Comparison of ENCODE assay signal across 14 cellular contexts in the genomic region with DNA sequence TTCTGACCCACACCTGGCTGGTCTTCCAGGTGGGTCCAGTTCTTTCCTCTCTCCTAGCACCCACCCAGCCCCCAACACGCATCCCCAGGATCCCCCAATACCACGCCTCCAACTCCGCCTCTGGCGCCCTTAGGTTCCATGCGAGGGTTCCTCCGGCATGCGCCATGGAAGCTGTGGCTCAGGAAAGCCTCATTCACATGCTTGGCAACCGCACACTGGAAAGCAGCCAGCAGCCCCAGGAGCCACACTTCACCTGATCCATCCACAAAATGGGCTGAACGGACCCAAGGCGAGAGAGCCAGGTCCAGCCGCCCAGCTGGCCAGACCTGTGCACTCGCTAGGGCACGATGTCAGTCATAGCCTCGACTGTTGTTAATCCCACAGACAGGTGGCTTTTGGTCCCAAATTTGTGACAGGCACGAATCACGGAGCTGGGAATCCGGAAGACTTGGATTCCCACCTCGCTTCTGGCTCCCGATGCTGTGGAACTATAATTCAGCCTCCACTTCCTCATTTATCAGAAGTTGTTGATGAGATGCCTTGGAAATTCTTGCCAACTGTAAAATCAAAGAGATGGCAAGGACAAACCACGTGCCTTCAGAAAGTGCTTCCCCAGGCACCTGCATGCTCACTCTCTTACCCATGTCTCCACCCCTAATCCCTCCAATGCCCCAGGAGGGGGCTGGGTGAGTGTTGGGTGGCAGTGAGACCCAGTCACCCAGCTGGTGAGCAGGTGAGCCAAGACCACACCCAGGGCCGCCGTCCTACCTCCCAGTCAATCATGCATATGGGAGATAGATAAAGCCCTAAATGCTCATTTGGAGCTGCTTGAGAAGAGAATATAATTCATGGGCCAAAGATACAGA.
DNase-seq lines count a peak whose midpoint lies in the region; ATAC-seq, FAIRE-seq and TF ChIP-seq lines count a peak whose summit lies in the region.
"Had no signal": no experiment of that assay in that cellular context is flagged by ENCODE, and none has a peak within 500 bp of the region (broad histone marks: within the 10 kb centered on the region; RNA-seq: fewer than 3 reads in every experiment).

No MANE protein-coding gene starts in this region.

- H2AFZ ChIP-seq in H9 (ENCODE audit: low read length), result no peak overlapping the region

- H3K4me1 ChIP-seq in H9 (ENCODE audit: insufficient read depth, low read length) (no peaks in the 10 kb centered on the region; the same call in 1 of the 2 replicates), small intestine (ENCODE audit: control insufficient read depth in 2 of 2, insufficient read depth in 1 of 2, low read depth in 1 of 2, low read length in 1 of 2) (peaks cover 0 to 12% of the 10 kb centered on the region in 2 donors)

- ATAC-seq in left ventricle myocardium superior, result peak; percentile 3
- ATAC-seq in GM18858 (IDR thresholded peaks at IDR 0.05; ENCODE audit: unreplicated experiment), result no peak
- ATAC-seq in HG03442 (IDR thresholded peaks at IDR 0.05; ENCODE audit: unreplicated experiment), result no peak
- ATAC-seq: Panc1 had no signal

- H3K18ac ChIP-seq in H9 (ENCODE audit: insufficient read length, low read depth, low read length), result no peak overlapping the region

- no peak overlapping the region for H2BK20ac ChIP-seq in H9 (ENCODE audit: low read depth, low read length, poor library complexity, severe bottlenecking)

- H3K36me3 Mint-ChIP-seq in H9 (ENCODE audit: insufficient read depth in 1 of 3, low read depth in 3 of 3), result peaks cover 0 to 12% (median under 1%) of the 10 kb centered on the region in 3 experiments; a peak in 3 of 7 replicates
- H3K36me3 Mint-ChIP-seq in activated CD4-positive, alpha-beta T cell treated with anti-CD3 and anti-CD28 coated beads, Interleukin-2, amount 10 ng/mL, durations not matched to agents 7 days and 5 days (ENCODE audit: low read depth), result no peaks in the 10 kb centered on the region
- H3K36me3 Mint-ChIP-seq: CD4-positive, CD25-positive, alpha-beta regulatory T cell had no signal

- no peak overlapping the region for H3K4me2 ChIP-seq in H9 (ENCODE audit: insufficient read depth, insufficient read length, low read length)
- H3K4me2 ChIP-seq: smooth muscle cell had no signal

- H3K36me3 ChIP-seq in small intestine (ENCODE audit: control insufficient read depth in 2 of 2, insufficient read depth in 2 of 2, low read length in 2 of 2), result no peaks in the 10 kb centered on the region

- H3K56ac ChIP-seq in H9 (ENCODE audit: insufficient read length, low read depth, low read length), result no peak overlapping the region

- DNase-seq in H9 (no peak), NCI-H345 treated with DMSO at 0.1 percent for 48 hours (lab: John Stamatoyannopoulos, UW; ENCODE audit: unreplicated experiment) (peak; percentile 91), left ventricle myocardium superior (no peak), small intestine (peak; percentile 55), nucleus accumbens (lab: John Stamatoyannopoulos, UW) (no peak)
- DNase-seq in activated CD4-positive, alpha-beta T cell treated with anti-CD3 and anti-CD28 coated beads, Interleukin-2, amount 10 ng/mL, durations not matched to agents 7 days and 5 days, result no peak
- DNase-seq: activated B cell treated with CpG ODN at 0.5 μM for 24 hours; CD4-positive, CD25-positive, alpha-beta regulatory T cell; NCI-H1694 had no signal

- H3K4me3 Mint-ChIP-seq in H9, result no peak overlapping the region; a peak in 1 of 5 replicates
- H3K4me3 Mint-ChIP-seq in activated CD4-positive, alpha-beta T cell treated with anti-CD3 and anti-CD28 coated beads, Interleukin-2, amount 10 ng/mL, durations not matched to agents 7 days and 5 days, result no peak overlapping the region
- H3K4me3 Mint-ChIP-seq: activated B cell treated with CpG ODN at 0.5 μM for 24 hours; CD4-positive, CD25-positive, alpha-beta regulatory T cell had no signal

- H3T11ph ChIP-seq in H9 (ENCODE audit: low read length), result no peak overlapping the region

- H3K27me3 Mint-ChIP-seq in H9 (ENCODE audit: low read depth), result peaks cover 1% of the 10 kb centered on the region; the same call in 1 of the 2 replicates
- peaks cover 3% of the 10 kb centered on the region for H3K27me3 Mint-ChIP-seq in activated CD4-positive, alpha-beta T cell treated with anti-CD3 and anti-CD28 coated beads, Interleukin-2, amount 10 ng/mL, durations not matched to agents 7 days and 5 days

- H3K14ac ChIP-seq in H9 (ENCODE audit: insufficient read depth, low read length), result peak overlapping the region; percentile 55; the same call in 1 of the 2 replicates

- no peak overlapping the region for H2BK5ac ChIP-seq in H9 (ENCODE audit: insufficient read length, low read length)

- H3K79me1 ChIP-seq in H9 (ENCODE audit: insufficient read depth, low read depth, low read length, poor library complexity, severe bottlenecking), result no peaks in the 10 kb centered on the region

- H3K27ac Mint-ChIP-seq in H9, result peak overlapping the region in 1 of 3 experiments; percentile 23; a peak in 2 of 7 replicates
- no peak overlapping the region for H3K27ac Mint-ChIP-seq in activated CD4-positive, alpha-beta T cell treated with anti-CD3 and anti-CD28 coated beads, Interleukin-2, amount 10 ng/mL, durations not matched to agents 7 days and 5 days
- H3K27ac Mint-ChIP-seq: activated B cell treated with CpG ODN at 0.5 μM for 24 hours; CD4-positive, CD25-positive, alpha-beta regulatory T cell had no signal

- WGBS in H9 (ENCODE audit: extremely low coverage, insufficient read length, low lambda C conversion rate), result no CpG with 5 or more reads among the region's 22 CpGs
- 55 to 77% (median 63%) methylated on average over 22 of the region's 22 CpGs for WGBS in small intestine, 3 donors

- H3K27me3 ChIP-seq in H9 (ENCODE audit: insufficient read depth, low read length) (no peaks in the 10 kb centered on the region), small intestine (ENCODE audit: control insufficient read depth in 2 of 2, insufficient read depth in 2 of 2, low read length in 2 of 2) (no peaks in the 10 kb centered on the region)

- H3K79me2 ChIP-seq in H9 (ENCODE audit: insufficient read depth, low read length), result no peaks in the 10 kb centered on the region

- H4K20me1 ChIP-seq in H9 (ENCODE audit: control insufficient read depth, insufficient read depth, insufficient read length), result no peaks in the 10 kb centered on the region

- 0 out of 2 replicates have a peak overlapping the region, but pooled peaks have one; percentile 78 for H2BK15ac ChIP-seq in H9 (ENCODE audit: low read depth, low read length)

- no peaks in the 10 kb centered on the region for H3K23me2 ChIP-seq in H9 (ENCODE audit: insufficient read length, low read depth, low read length, poor library complexity, severe bottlenecking)

- no peak for TF ChIP-seq CTCF in H9 (conservative IDR thresholded peaks at IDR 0.05)

- H2BK120ac ChIP-seq in H9 (ENCODE audit: low read depth, low read length, poor library complexity, severe bottlenecking), result no peak overlapping the region

- H3K9me3 ChIP-seq in H9 (ENCODE audit: control insufficient read depth, low read depth, low read length), result no peaks in the 10 kb centered on the region
- no peaks in the 10 kb centered on the region for H3K9me3 ChIP-seq in small intestine (ENCODE audit: control insufficient read depth, low read depth)

- no peak overlapping the region for H3K4me3 ChIP-seq in small intestine (ENCODE audit: low read depth in 1 of 2, low read length in 2 of 2)
- H3K4me3 ChIP-seq: smooth muscle cell had no signal

- H3K4ac ChIP-seq in H9 (ENCODE audit: low read depth, low read length), result no peak overlapping the region

- H3K9me3 Mint-ChIP-seq in H9, result peaks cover 6 to 8% of the 10 kb centered on the region in 2 experiments; a peak in 4 of 5 replicates
- H3K9me3 Mint-ChIP-seq in activated CD4-positive, alpha-beta T cell treated with anti-CD3 and anti-CD28 coated beads, Interleukin-2, amount 10 ng/mL, durations not matched to agents 7 days and 5 days, result peaks cover 12% of the 10 kb centered on the region
- H3K9me3 Mint-ChIP-seq: activated B cell treated with CpG ODN at 0.5 μM for 24 hours had no signal

- no peak overlapping the region for H3K23ac ChIP-seq in H9 (ENCODE audit: insufficient read length, low read depth, low read length)

- no peak overlapping the region for H4K8ac ChIP-seq in H9 (replicated peaks; ENCODE audit: insufficient read length, low read depth, low read length)

- no peak overlapping the region for H4K5ac ChIP-seq in H9 (ENCODE audit: insufficient read length, low read depth, low read length)

- H4K91ac ChIP-seq in H9 (ENCODE audit: insufficient read length, low read depth, low read length), result no peak overlapping the region

- POLR2A ChIA-PET in activated CD4-positive, alpha-beta T cell treated with anti-CD3 and anti-CD28 coated beads, Interleukin-2, amount 10 ng/mL, durations not matched to agents 7 days and 5 days (lab: Charles Lee), result no interaction called here

- H3K27ac ChIP-seq in H9 (ENCODE audit: insufficient read length, low read depth, low read length) (no peak overlapping the region), small intestine (ENCODE audit: low read depth in 1 of 2, low read length in 1 of 2) (peak overlapping the region in 1 of 2 donors; percentile 82)

- peaks cover 26 to 36% of the 10 kb centered on the region in 2 experiments for H3K4me1 Mint-ChIP-seq in H9
- H3K4me1 Mint-ChIP-seq in activated CD4-positive, alpha-beta T cell treated with anti-CD3 and anti-CD28 coated beads, Interleukin-2, amount 10 ng/mL, durations not matched to agents 7 days and 5 days, result no peaks in the 10 kb centered on the region
- H3K4me1 Mint-ChIP-seq: CD4-positive, CD25-positive, alpha-beta regulatory T cell had no signal

- CTCF ChIA-PET in activated CD4-positive, alpha-beta T cell treated with anti-CD3 and anti-CD28 coated beads, Interleukin-2, amount 10 ng/mL, durations not matched to agents 7 days and 5 days (lab: Charles Lee), result interaction anchor here (1.0 kb wide), 1 partner anchor 20 kb away, joined by 3 read pairs; no protein-coding TSS in a partner anchor

- H2AK5ac ChIP-seq in H9 (ENCODE audit: insufficient read length, low read length), result no peak overlapping the region

- H3K9ac ChIP-seq in H9 (ENCODE audit: extremely low read depth, insufficient read length, low read length), result no peak overlapping the region

- no peak for FAIRE-seq in small intestine (lab: Jason Lieb, UNC)
- FAIRE-seq: frontal cortex had no signal

- intact Hi-C loops in left ventricle myocardium superior (cut with micrococcal nuclease), result no loop called here

- no peak overlapping the region for H2BK12ac ChIP-seq in H9 (ENCODE audit: insufficient read length, low read depth, low read length)

Comparison
In these comparisons a context has a peak if more than half of its experiments do, and no peak if none do; other contexts are left out.
1. DNase-seq: peak in NCI-H345 treated with DMSO at 0.1 percent for 48 hours (single experiment) and small intestine (single experiment); none in H9 (single experiment), left ventricle myocardium superior (single experiment), activated CD4-positive, alpha-beta T cell treated with anti-CD3 and anti-CD28 coated beads, Interleukin-2, amount 10 ng/mL, durations not matched to agents 7 days and 5 days (single experiment) and nucleus accumbens (0 of 56).